Comparison of ENCODE assay signal across 8 cellular contexts in the genomic region with DNA sequence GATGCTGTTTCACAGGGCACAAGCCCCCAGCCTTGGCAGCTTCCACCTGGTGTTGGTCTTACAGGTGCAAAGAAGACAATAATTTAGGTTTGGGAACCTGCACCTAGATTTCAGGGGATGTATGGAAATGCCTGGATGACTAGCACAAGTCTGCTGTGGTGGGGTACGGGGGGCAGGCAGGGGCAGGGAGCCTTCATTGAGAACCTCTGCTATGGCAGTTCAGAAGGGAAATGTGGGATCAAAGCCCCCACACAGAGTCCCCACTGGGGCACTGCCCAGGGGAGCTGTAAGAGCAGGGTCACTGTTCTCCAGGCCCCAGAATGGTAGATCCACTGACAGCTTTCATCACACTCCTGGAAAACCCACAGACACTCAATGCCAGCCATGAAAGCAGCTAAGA.
"Had no signal": no experiment of that assay in that cellular context is flagged by ENCODE, and none has a peak within 500 bp of the region (broad histone marks: within the 10 kb centered on the region; RNA-seq: fewer than 3 reads in every experiment).

No MANE protein-coding gene starts in this region.

- DNase-seq: GDM1, GF-D8 had no signal

- FAIRE-seq: G401.6, GM12878, GM12891, GM12892, GM18507, GM19239 had no signal

- ATAC-seq: GM12878 had no signal

- H3K4me3 ChIP-seq: GM12878 had no signal
